Comparison of ENCODE assay signal across 25 cellular contexts in the genomic region with DNA sequence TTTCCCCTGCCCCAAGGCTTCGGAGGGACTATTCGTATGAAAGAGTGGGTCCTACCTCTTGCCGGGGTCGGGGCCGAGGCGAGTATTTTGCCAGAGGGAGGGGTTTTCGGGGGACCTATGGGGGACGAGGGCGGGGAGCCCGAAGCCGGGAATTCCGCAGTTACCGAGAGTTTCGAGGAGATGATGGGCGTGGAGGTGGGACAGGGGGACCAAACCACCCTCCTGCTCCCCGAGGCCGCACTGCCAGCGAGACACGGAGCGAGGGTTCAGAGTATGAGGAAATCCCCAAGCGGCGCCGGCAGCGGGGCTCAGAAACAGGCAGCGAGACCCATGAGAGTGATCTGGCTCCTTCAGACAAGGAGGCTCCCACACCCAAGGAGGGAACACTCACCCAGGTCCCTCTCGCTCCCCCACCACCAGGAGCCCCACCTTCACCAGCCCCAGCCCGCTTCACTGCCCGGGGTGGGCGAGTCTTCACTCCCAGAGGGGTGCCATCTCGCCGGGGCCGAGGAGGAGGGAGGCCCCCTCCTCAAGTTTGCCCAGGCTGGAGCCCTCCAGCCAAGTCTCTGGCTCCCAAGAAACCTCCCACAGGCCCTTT. TPM values are rescaled to one million over a fixed set of nuclear protein-coding genes. Genes with fewer than 3 reads are reported as not detected.
DNase-seq lines count a peak whose midpoint lies in the region; ATAC-seq and TF ChIP-seq lines count a peak whose summit lies in the region.
"Had no signal": no experiment of that assay in that cellular context is flagged by ENCODE, and none has a peak within 500 bp of the region (broad histone marks: within the 10 kb centered on the region; RNA-seq: fewer than 3 reads in every experiment).

No MANE protein-coding gene starts in this region.

- no peak overlapping the region for H2BK15ac ChIP-seq in IMR-90 (ENCODE audit: low read depth, low read length)

- peak overlapping the region; percentile 13 for H2AFZ ChIP-seq in IMR-90 (replicated peaks; ENCODE audit: low read length, poor library complexity)

- no peaks in the 10 kb centered on the region for H3K9me3 ChIP-seq in IMR-90 (ENCODE audit: control insufficient read depth, insufficient read depth, low read length)
- no peaks in the 10 kb centered on the region for H3K9me3 ChIP-seq in aorta (ENCODE audit: control insufficient read depth, low read length)
- H3K9me3 ChIP-seq: esophagus squamous epithelium, gastroesophageal sphincter, MG63 had no signal

- H2AK9ac ChIP-seq in IMR-90 (replicated peaks; ENCODE audit: low read depth, low read length, poor library complexity): no peak overlapping the region

- peak overlapping the region in 1 of 2 donors; percentile 42 for H3K27ac Mint-ChIP-seq in stimulated activated naive CD8-positive, alpha-beta T cell treated with anti-CD3 and anti-CD28 coated beads, Interleukin-15, amount 100 ng/mL, for 72 hours
- peak overlapping the region; percentile 83 for H3K27ac Mint-ChIP-seq in stimulated activated naive B cell treated with anti-CD40 and anti-IgM and Interleukin-4, amounts not matched to agents 10 μg/mL and 1 μg/mL and 100 μg/mL, for 72 hours
- H3K27ac Mint-ChIP-seq: T-cell had no signal

- H3K27me3 ChIP-seq in IMR-90 (ENCODE audit: control insufficient read depth, insufficient read depth, low read length) (no peaks in the 10 kb centered on the region), aorta (ENCODE audit: control insufficient read depth in 1 of 2, insufficient read depth in 2 of 2, low read length in 1 of 2) (no peaks in the 10 kb centered on the region)
- H3K27me3 ChIP-seq: esophagus squamous epithelium, gastroesophageal sphincter, MG63 had no signal

- no TSS peak for BruUV-seq in IMR-90 (replicated peaks; lab: Mats Ljungman, UMichigan)

- CTCF ChIA-PET in IMR-90 (lab: Yijun Ruan, JAX): no interaction called here

- H3K27ac ChIP-seq in IMR-90 (ENCODE audit: insufficient read depth, low read length) (no peak overlapping the region), aorta (ENCODE audit: low read depth in 1 of 2, low read length in 2 of 2) (no peak overlapping the region)
- H3K27ac ChIP-seq: esophagus squamous epithelium, HL-60 had no signal

- peak; percentile 26 for ATAC-seq in stimulated activated naive CD8-positive, alpha-beta T cell treated with anti-CD3 and anti-CD28 coated beads, Interleukin-15, amount 100 ng/mL, for 72 hours
- ATAC-seq in stimulated activated naive CD8-positive, alpha-beta T cell treated with anti-CD3 and anti-CD28 coated beads, Interleukin-15, Interleukin-2, amounts not matched to agents 100 U/mL and 50 U/mL, for 24 hours: no peak
- no peak for ATAC-seq in IMR-90 (ENCODE audit: low read depth)
- no peak for ATAC-seq in stimulated activated naive B cell treated with anti-CD40 and anti-IgM and Interleukin-4, amounts not matched to agents 10 μg/mL and 1 μg/mL and 100 μg/mL, for 72 hours (replicated peaks)
- no peak for ATAC-seq in aorta (ENCODE audit: low FRiP score)
- no peak for ATAC-seq in GM21825 (IDR thresholded peaks at IDR 0.05; ENCODE audit: unreplicated experiment)
- ATAC-seq: gastroesophageal sphincter had no signal

- H4K20me1 ChIP-seq in IMR-90 (ENCODE audit: insufficient read depth, low read length): peaks cover 27% of the 10 kb centered on the region

- peaks cover 40 to 56% of the 10 kb centered on the region in 2 experiments for H3K79me1 ChIP-seq in IMR-90 (ENCODE audit: low read depth in 1 of 2, low read length in 2 of 2)

- H3K4me3 ChIP-seq in IMR-90 (ENCODE audit: insufficient read depth, low read depth, low read length) (no peak overlapping the region), aorta (ENCODE audit: low read length in 2 of 2) (no peak overlapping the region)
- H3K4me3 ChIP-seq: esophagus squamous epithelium, gastroesophageal sphincter, MG63 had no signal

- TF ChIP-seq RAD21 in IMR-90 (IDR thresholded peaks at IDR 0.05; ENCODE audit: low read length): no peak

- no peaks in the 10 kb centered on the region for H3K9me3 Mint-ChIP-seq in stimulated activated naive CD8-positive, alpha-beta T cell treated with anti-CD3 and anti-CD28 coated beads, Interleukin-15, amount 100 ng/mL, for 72 hours
- H3K9me3 Mint-ChIP-seq in stimulated activated naive B cell treated with anti-CD40 and anti-IgM and Interleukin-4, amounts not matched to agents 10 μg/mL and 1 μg/mL and 100 μg/mL, for 72 hours: no peaks in the 10 kb centered on the region
- H3K9me3 Mint-ChIP-seq: IgD-negative memory B cell, T-cell had no signal

- H2AK5ac ChIP-seq in IMR-90 (ENCODE audit: low read depth, low read length): no peak overlapping the region

- no peak overlapping the region for H3K56ac ChIP-seq in IMR-90 (ENCODE audit: extremely low read depth, insufficient read depth, low read length)

- H3K36me3 ChIP-seq in IMR-90 (ENCODE audit: control insufficient read depth, insufficient read depth, low read length) (peaks cover 93% of the 10 kb centered on the region), aorta (ENCODE audit: control insufficient read depth in 1 of 2, insufficient read depth in 2 of 2, low read length in 1 of 2) (peaks cover 14 to 23% of the 10 kb centered on the region in 2 donors)

- TF ChIP-seq CTCF in IMR-90 (conservative IDR thresholded peaks at IDR 0.05; ENCODE audit: low read depth, low read length): no peak

- no peaks in the 10 kb centered on the region for H3K27me3 Mint-ChIP-seq in stimulated activated naive CD8-positive, alpha-beta T cell treated with anti-CD3 and anti-CD28 coated beads, Interleukin-15, amount 100 ng/mL, for 72 hours
- no peaks in the 10 kb centered on the region for H3K27me3 Mint-ChIP-seq in stimulated activated naive B cell treated with anti-CD40 and anti-IgM and Interleukin-4, amounts not matched to agents 10 μg/mL and 1 μg/mL and 100 μg/mL, for 72 hours
- H3K27me3 Mint-ChIP-seq: IgD-negative memory B cell, T-cell had no signal

- H3K36me3 Mint-ChIP-seq in stimulated activated naive B cell treated with anti-CD40 and anti-IgM and Interleukin-4, amounts not matched to agents 10 μg/mL and 1 μg/mL and 100 μg/mL, for 72 hours: peaks cover 69 to 83% of the 10 kb centered on the region in 2 donors

- no peak for TF ChIP-seq POLR2A in IMR-90 (IDR thresholded peaks at IDR 0.05; ENCODE audit: low read depth, low read length)

- H3K4me2 ChIP-seq in IMR-90 (ENCODE audit: low read depth, low read length): no peak overlapping the region

- dilution Hi-C loops in IMR-90 (cut with HindIII; ENCODE audit: low sequenced_read_pairs, unreplicated experiment): no loop called here

- no peak overlapping the region for H2BK120ac ChIP-seq in IMR-90 (ENCODE audit: low read depth, low read length)

- H2BK20ac ChIP-seq in IMR-90 (ENCODE audit: low read depth, low read length): no peak overlapping the region

- no peak overlapping the region for H3K9ac ChIP-seq in IMR-90 (ENCODE audit: low read depth, low read length)

- H3K18ac ChIP-seq in IMR-90 (ENCODE audit: low read depth, low read length): no peak overlapping the region

- no peak for DNase-seq in stimulated activated naive CD8-positive, alpha-beta T cell treated with anti-CD3 and anti-CD28 coated beads, Interleukin-15, amount 100 ng/mL, for 72 hours
- DNase-seq in stimulated activated naive CD8-positive, alpha-beta T cell treated with anti-CD3 and anti-CD28 coated beads, Interleukin-15, Interleukin-2, amounts not matched to agents 100 U/mL and 50 U/mL, for 24 hours: no peak
- DNase-seq in IMR-90: no peak
- peak; percentile 27 for DNase-seq in iPS-NIHi11 (ENCODE audit: low spot score)
- DNase-seq in stimulated activated naive B cell treated with anti-CD40 and anti-IgM and Interleukin-4, amounts not matched to agents 10 μg/mL and 1 μg/mL and 100 μg/mL, for 72 hours: no peak
- DNase-seq in aorta: no peak
- no peak for DNase-seq in DMS 273 (lab: John Stamatoyannopoulos, UW; ENCODE audit: unreplicated experiment)
- DNase-seq: activated CD4-positive, alpha-beta T cell treated with anti-CD3 and anti-CD28 coated beads, Interleukin-2, amount 50 U/mL, for 1 hour; activated CD8-positive, alpha-beta memory T cell treated with anti-CD3 and anti-CD28 coated beads, Interleukin-2, amount 50 U/mL, for 4 hours; activated effector memory CD4-positive, alpha-beta T cell treated with anti-CD3 and anti-CD28 coated beads, Interleukin-2, amount 50 U/mL, for 16 hours; cerebellar nuclear complex; effector CD8-positive, alpha-beta T cell; esophagus squamous epithelium; MG63; midbrain; NCI-H2171; NCI-H526; SHP77; stimulated activated CD4-positive, alpha-beta T cell treated with anti-CD3 and anti-CD28 coated beads, Interleukin-4, amount 100 ng/mL, for 1 hour; T-cell had no signal

- H3K14ac ChIP-seq in IMR-90 (replicated peaks; ENCODE audit: low read depth, low read length): no peak overlapping the region

- H3K4me1 ChIP-seq in IMR-90 (ENCODE audit: control insufficient read depth, insufficient read depth, low read length) (no peaks in the 10 kb centered on the region), aorta (ENCODE audit: control insufficient read depth in 1 of 2, insufficient read depth in 2 of 2, low read length in 2 of 2) (no peaks in the 10 kb centered on the region)
- H3K4me1 ChIP-seq: esophagus squamous epithelium, gastroesophageal sphincter had no signal

- H4K91ac ChIP-seq in IMR-90 (ENCODE audit: insufficient read depth, low read depth, low read length): no peak overlapping the region

- H3K23ac ChIP-seq in IMR-90 (ENCODE audit: low read depth, low read length): no peak overlapping the region

- H3K9me1 ChIP-seq in IMR-90 (ENCODE audit: insufficient read depth, low read length): no peaks in the 10 kb centered on the region

- peaks cover 34% of the 10 kb centered on the region for H3K4me1 Mint-ChIP-seq in stimulated activated naive CD8-positive, alpha-beta T cell treated with anti-CD3 and anti-CD28 coated beads, Interleukin-15, amount 100 ng/mL, for 72 hours
- H3K4me1 Mint-ChIP-seq in stimulated activated naive B cell treated with anti-CD40 and anti-IgM and Interleukin-4, amounts not matched to agents 10 μg/mL and 1 μg/mL and 100 μg/mL, for 72 hours: peaks cover 16 to 44% of the 10 kb centered on the region in 2 donors
- H3K4me1 Mint-ChIP-seq: IgD-negative memory B cell had no signal

- no peak overlapping the region for H4K5ac ChIP-seq in IMR-90 (ENCODE audit: low read depth, low read length)

- no peak overlapping the region for H3K4ac ChIP-seq in IMR-90 (ENCODE audit: low read depth, low read length)

- POLR2A ChIA-PET in IMR-90 (lab: Charles Lee; ENCODE audit: unreplicated experiment): no interaction called here

- no peak overlapping the region for H3K4me3 Mint-ChIP-seq in stimulated activated naive CD8-positive, alpha-beta T cell treated with anti-CD3 and anti-CD28 coated beads, Interleukin-15, amount 100 ng/mL, for 72 hours
- no peak overlapping the region for H3K4me3 Mint-ChIP-seq in stimulated activated naive B cell treated with anti-CD40 and anti-IgM and Interleukin-4, amounts not matched to agents 10 μg/mL and 1 μg/mL and 100 μg/mL, for 72 hours
- H3K4me3 Mint-ChIP-seq: IgD-negative memory B cell, T-cell had no signal

- intact Hi-C loops in IMR-90 (cut with micrococcal nuclease): no loop called here
- intact Hi-C loops in aorta (cut with DNase I): no loop called here

- H2BK5ac ChIP-seq in IMR-90 (ENCODE audit: low read depth, low read length, poor library complexity, severe bottlenecking): no peak overlapping the region

- in situ Hi-C loops in IMR-90 (cut with MboI; ENCODE audit: low sequenced_read_pairs): no loop called here

- 92% methylated on average over 8 of the region's 32 CpGs; no CpG with 5 or more reads in 1 of the 2 experiments for WGBS in IMR-90 (ENCODE audit: extremely low coverage in 2 of 2, insufficient read length in 1 of 2), 2 experiments
- WGBS in aorta, 2 donors: 84 to 87% methylated on average over 32 of the region's 32 CpGs

- no peak overlapping the region for H4K8ac ChIP-seq in IMR-90 (ENCODE audit: low read depth in 2 of 2, low read length in 2 of 2)

RNA-seq across cellular contexts. Expression of a gene that starts 11.3 kb away (rescaled TPM):
- total RNA-seq in IMR-90 (2012; rRNA removed) (7.7 and 8.1 TPM in 2 replicates), aorta (100 to 1,000 TPM; 154 to 164 TPM)
- polyA plus RNA-seq in IMR-90 (2012; rRNA removed) (88.6 and 101 TPM in 2 replicates), aorta (100 to 1,000 TPM in 1 of 2 donors, 10 to 100 TPM in 1; 28.5 to 152 TPM)
- polyA plus RNA-seq in IMR-90 (2012; cell fraction: cytosol; rRNA removed): 46.8 and 73.0 TPM in 2 replicates
- polyA plus RNA-seq in IMR-90 (2012; cell fraction: nucleus; rRNA removed; ENCODE audit: low replicate concordance): 196 and 327 TPM in 2 replicates

RNA-seq across cellular contexts. Expression of a gene that starts 16.7 kb away (rescaled TPM):
- total RNA-seq in IMR-90 (2012; rRNA removed) (not detected in 2 replicates), aorta (10 to 100 TPM; 32.6 to 68.3 TPM)
- polyA plus RNA-seq in IMR-90 (2012; rRNA removed) (not detected in 2 replicates), aorta (100 to 1,000 TPM in 1 of 2 donors, 10 to 100 TPM in 1; 38.2 to 166 TPM)
- not detected in 2 replicates for polyA plus RNA-seq in IMR-90 (2012; cell fraction: cytosol; rRNA removed)
- not detected in 2 replicates for polyA plus RNA-seq in IMR-90 (2012; cell fraction: nucleus; rRNA removed; ENCODE audit: low replicate concordance)
- total RNA-seq: pulmonary artery endothelial cell had no signal

RNA-seq across cellular contexts. Expression of a gene that starts 20.7 kb away (rescaled TPM):
- total RNA-seq in IMR-90 (2012; rRNA removed) (40.7 and 41.4 TPM in 2 replicates), aorta (100 to 1,000 TPM; 207 to 215 TPM)
- polyA plus RNA-seq in IMR-90 (2012; rRNA removed) (134 and 151 TPM in 2 replicates), aorta (100 to 1,000 TPM in 1 of 2 donors, 10 to 100 TPM in 1; 75.0 to 379 TPM)
- polyA plus RNA-seq in IMR-90 (2012; cell fraction: cytosol; rRNA removed): 103 and 139 TPM in 2 replicates
- polyA plus RNA-seq in IMR-90 (2012; cell fraction: nucleus; rRNA removed; ENCODE audit: low replicate concordance): 262 and 478 TPM in 2 replicates

RNA-seq across cellular contexts. Expression of a gene that starts 23.9 kb away (rescaled TPM):
- total RNA-seq in IMR-90 (2012; rRNA removed) (0.83 and 1.4 TPM in 2 replicates), aorta (under 1 TPM; 0.42 to 0.96 TPM)
- polyA plus RNA-seq in IMR-90 (2012; rRNA removed) (3.5 and 3.8 TPM in 2 replicates), aorta (1 to 10 TPM in 1 of 2 donors, not detected in 1; 2.6 TPM)
- polyA plus RNA-seq in IMR-90 (2012; cell fraction: cytosol; rRNA removed): 2.7 and 4.5 TPM in 2 replicates
- 1.7 and 3.3 TPM in 2 replicates for polyA plus RNA-seq in IMR-90 (2012; cell fraction: nucleus; rRNA removed; ENCODE audit: low replicate concordance)

RNA-seq across cellular contexts. Expression of a gene that starts 28.8 kb away (rescaled TPM):
- total RNA-seq in IMR-90 (2012; rRNA removed) (13.1 and 14.2 TPM in 2 replicates), aorta (10 to 100 TPM; 18.3 to 20.2 TPM)
- polyA plus RNA-seq in IMR-90 (2012; rRNA removed) (8.9 and 9.0 TPM in 2 replicates), aorta (10 to 100 TPM in 1 of 2 donors, 1 to 10 TPM in 1; 7.5 to 12.0 TPM)
- polyA plus RNA-seq in IMR-90 (2012; cell fraction: cytosol; rRNA removed): 10.0 and 11.7 TPM in 2 replicates
- 4.0 and 4.1 TPM in 2 replicates for polyA plus RNA-seq in IMR-90 (2012; cell fraction: nucleus; rRNA removed; ENCODE audit: low replicate concordance)

Comparison
In these comparisons a context has a peak if more than half of its experiments do, and no peak if none do; other contexts are left out.
1. RNA of a gene that starts 11.3 kb away (total RNA-seq): 154 to 164 TPM in aorta; 7.7 to 8.1 TPM in IMR-90; every median in the first group is over 10 times any median in the second.
2. RNA of a gene that starts 16.7 kb away (total RNA-seq): 32.6 to 68.3 TPM in aorta; not detected in IMR-90; every median in the first group is over 10 times any median in the second.